ENCODE assay signal across 35 cellular contexts in the genomic region with DNA sequence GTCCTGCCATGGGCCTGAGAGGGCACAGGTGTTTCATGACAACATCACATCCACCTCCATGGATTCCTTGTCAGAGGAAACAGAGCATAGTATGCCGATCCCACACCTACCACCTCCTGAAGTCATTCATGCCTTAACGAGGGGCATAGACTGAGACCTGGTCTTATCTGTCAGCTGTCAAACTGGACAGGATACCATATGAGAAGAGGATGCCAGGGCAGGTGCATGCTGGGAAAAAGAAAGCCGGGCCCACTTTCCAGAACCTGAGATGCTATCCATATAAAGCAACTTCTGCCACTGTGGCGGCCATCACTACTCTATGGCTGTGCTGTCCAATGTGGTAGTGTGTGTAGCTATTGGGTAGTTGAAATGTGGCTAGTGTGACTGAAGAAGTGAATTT.
DNase-seq lines count a peak whose midpoint lies in the region; ATAC-seq, FAIRE-seq and TF ChIP-seq lines count a peak whose summit lies in the region.
"Had no signal": no experiment of that assay in that cellular context is flagged by ENCODE, and none has a peak within 500 bp of the region (broad histone marks: within the 10 kb centered on the region; RNA-seq: fewer than 3 reads in every experiment).

No MANE protein-coding gene starts in this region.

- H3K9me3 Mint-ChIP-seq in activated CD8-positive, alpha-beta memory T cell treated with anti-CD3 and anti-CD28 coated beads, Interleukin-2, amount 10 ng/mL, durations not matched to agents 7 days and 5 days (ENCODE audit: low read depth): no peaks in the 10 kb centered on the region
- H3K9me3 Mint-ChIP-seq: CD4-positive, alpha-beta memory T cell; CD4-positive, alpha-beta T cell; CD4-positive, CD25-positive, alpha-beta regulatory T cell; CD8-positive, alpha-beta memory T cell; CD8-positive, alpha-beta T cell had no signal

- TF ChIP-seq EP300 in K562 (IDR thresholded peaks at IDR 0.05; ENCODE audit: low read length) (no peak), esophagus muscularis mucosa (IDR thresholded peaks at IDR 0.05) (no peak)

- in situ Hi-C loops in K562 (cut with MboI): no loop called here

- no peak for TF ChIP-seq CTCF in K562 (IDR thresholded peaks at IDR 0.05 in 2 of 3, conservative IDR thresholded peaks at IDR 0.05 in 1 of 3; ENCODE audit: insufficient read depth in 2 of 3, low read depth in 1 of 3, low read length in 3 of 3)
- TF ChIP-seq CTCF in esophagus muscularis mucosa (IDR thresholded peaks at IDR 0.05): no peak

- H3K4me3 Mint-ChIP-seq in activated CD8-positive, alpha-beta memory T cell treated with anti-CD3 and anti-CD28 coated beads, Interleukin-2, amount 10 ng/mL, durations not matched to agents 7 days and 5 days: no peak overlapping the region
- H3K4me3 Mint-ChIP-seq: B cell; CD14-positive monocyte; CD4-positive, alpha-beta T cell; CD4-positive, CD25-positive, alpha-beta regulatory T cell; CD8-positive, alpha-beta memory T cell; CD8-positive, alpha-beta T cell had no signal

- H3K4me3 ChIP-seq in K562: no peak overlapping the region
- no peak overlapping the region for H3K4me3 ChIP-seq in esophagus muscularis mucosa
- H3K4me3 ChIP-seq: A549; BLaER1; BLaER1 treated with 17β-estradiol and CSF1 and Interleukin-3, amounts not matched to agents 10 nM and 100 nM had no signal

- H3K4me1 ChIP-seq in K562 (replicated peaks in 1 of 2; ENCODE audit: control insufficient read depth in 2 of 2, insufficient read depth in 2 of 2, low read length in 2 of 2) (no peaks in the 10 kb centered on the region), esophagus muscularis mucosa (peaks cover 0 to 15% (median 0%) of the 10 kb centered on the region in 4 donors)
- H3K4me1 ChIP-seq: Caco-2 had no signal

- TF ChIP-seq POLR2A in K562 (conservative IDR thresholded peaks at IDR 0.05) (no peak), esophagus muscularis mucosa (IDR thresholded peaks at IDR 0.05; ENCODE audit: low read depth) (no peak)

- no peaks in the 10 kb centered on the region for H3K36me3 Mint-ChIP-seq in activated CD8-positive, alpha-beta memory T cell treated with anti-CD3 and anti-CD28 coated beads, Interleukin-2, amount 10 ng/mL, durations not matched to agents 7 days and 5 days
- H3K36me3 Mint-ChIP-seq: CD14-positive monocyte; CD4-positive, alpha-beta memory T cell; CD4-positive, CD25-positive, alpha-beta regulatory T cell; CD8-positive, alpha-beta memory T cell; CD8-positive, alpha-beta T cell had no signal

- intact Hi-C loops in K562 (cut with micrococcal nuclease) (no loop called here), esophagus muscularis mucosa (cut with DNase I) (no loop called here)

- H3K27me3 ChIP-seq in K562 (ENCODE audit: control insufficient read depth in 2 of 2, insufficient read depth in 2 of 2, low read length in 2 of 2): peaks cover 0 to 3% of the 10 kb centered on the region in 2 experiments; a peak in 3 of 5 replicates
- H3K27me3 ChIP-seq in esophagus muscularis mucosa: no peaks in the 10 kb centered on the region
- H3K27me3 ChIP-seq: BE2C; BLaER1; BLaER1 treated with 17β-estradiol and CSF1 and Interleukin-3, amounts not matched to agents 10 nM and 100 nM had no signal

- H3K9me3 ChIP-seq in K562 (replicated peaks; ENCODE audit: control insufficient read depth, insufficient read depth, low read depth, low read length) (no peaks in the 10 kb centered on the region), esophagus muscularis mucosa (no peaks in the 10 kb centered on the region)
- H3K9me3 ChIP-seq: A549, BE2C, Caco-2 had no signal

- 0% methylated on average over 4 of the region's 4 CpGs for WGBS in K562 (ENCODE audit: insufficient coverage, low coverage, missing lambda C conversion rate)
- 84% methylated on average over 4 of the region's 4 CpGs for WGBS in esophagus muscularis mucosa

- peak; percentile 31 for DNase-seq in activated CD8-positive, alpha-beta memory T cell treated with anti-CD3 and anti-CD28 coated beads, Interleukin-2, amount 10 ng/mL, durations not matched to agents 7 days and 5 days
- no peak for DNase-seq in activated CD8-positive, alpha-beta memory T cell treated with anti-CD3 and anti-CD28 coated beads for 24 hours
- DNase-seq in K562 (ENCODE audit: extremely low read depth in 1 of 4, low spot score in 3 of 4): no peak
- peak; percentile 60 for DNase-seq in esophagus muscularis mucosa (ENCODE audit: extremely low spot score)
- DNase-seq in stimulated activated CD4-positive, alpha-beta T cell treated with anti-CD3 and anti-CD28 coated beads, Interleukin-4, amount 100 ng/mL, for 4 hours: no peak
- DNase-seq: 8988T; ACHN; AML-193; BE2C; C1 segment of cervical spinal cord; Caco-2; Calu3; CD4-positive, alpha-beta memory T cell; CD4-positive, alpha-beta T cell; CD4-positive, CD25-positive, alpha-beta regulatory T cell; CD8-positive, alpha-beta memory T cell; CD8-positive, alpha-beta T cell; COR-L47; DMS 273 treated with DMSO at 0.1 percent for 48 hours; DMS153; DMS53; DMS79; DMS79 treated with DMSO at 0.1 percent for 48 hours; DND-41; EL had no signal

- no peak for ATAC-seq in activated CD8-positive, alpha-beta memory T cell treated with anti-CD3 and anti-CD28 coated beads, Interleukin-2, amount 10 ng/mL, durations not matched to agents 7 days and 5 days
- ATAC-seq in K562 (no peak), HG03521 (IDR thresholded peaks at IDR 0.05; ENCODE audit: unreplicated experiment) (no peak)
- ATAC-seq: A549; CD8-positive, alpha-beta T cell had no signal

- no peak overlapping the region for H2AFZ ChIP-seq in K562 (ENCODE audit: low read depth, low read length)

- no peak overlapping the region for H3K27ac ChIP-seq in K562 (ENCODE audit: extremely low read depth, low read depth, low read length)
- H3K27ac ChIP-seq in esophagus muscularis mucosa (replicated peaks in 1 of 4): no peak overlapping the region
- H3K27ac ChIP-seq: 22Rv1; A549; BLaER1; BLaER1 treated with 17β-estradiol and CSF1 and Interleukin-3, amounts not matched to agents 10 nM and 100 nM; C4-2B had no signal

- no peaks in the 10 kb centered on the region for H3K4me1 Mint-ChIP-seq in activated CD8-positive, alpha-beta memory T cell treated with anti-CD3 and anti-CD28 coated beads, Interleukin-2, amount 10 ng/mL, durations not matched to agents 7 days and 5 days
- H3K4me1 Mint-ChIP-seq: B cell; CD14-positive monocyte; CD4-positive, alpha-beta memory T cell; CD4-positive, CD25-positive, alpha-beta regulatory T cell; CD8-positive, alpha-beta memory T cell had no signal

- H4K20me1 ChIP-seq in K562 (replicated peaks; ENCODE audit: control insufficient read depth, insufficient read depth, low read length): no peaks in the 10 kb centered on the region
- H4K20me1 ChIP-seq: BLaER1; BLaER1 treated with 17β-estradiol and CSF1 and Interleukin-3, amounts not matched to agents 10 nM and 100 nM had no signal

- CTCF ChIA-PET in activated CD8-positive, alpha-beta memory T cell treated with anti-CD3 and anti-CD28 coated beads, Interleukin-2, amount 10 ng/mL, durations not matched to agents 7 days and 5 days (lab: Charles Lee): no interaction called here
- CTCF ChIA-PET in K562 (lab: Yijun Ruan, JAX; ENCODE audit: low intra/inter-chr PET ratio): no interaction called here

- H3K36me3 ChIP-seq in K562 (ENCODE audit: control insufficient read depth, insufficient read depth, low read length): no peaks in the 10 kb centered on the region
- no peaks in the 10 kb centered on the region for H3K36me3 ChIP-seq in esophagus muscularis mucosa
- H3K36me3 ChIP-seq: BE2C, BLaER1 had no signal

- POLR2A ChIA-PET in K562 (lab: Yijun Ruan, JAX): no interaction called here

- H3K79me2 ChIP-seq in K562 (ENCODE audit: control insufficient read depth, insufficient read depth, low read length): no peaks in the 10 kb centered on the region

- no peak overlapping the region for H3K4me2 ChIP-seq in K562 (ENCODE audit: insufficient read depth, low read length)
- H3K4me2 ChIP-seq: A549; BLaER1; BLaER1 treated with 17β-estradiol and CSF1 and Interleukin-3, amounts not matched to agents 10 nM and 100 nM had no signal

- TF ChIP-seq RAD21 in K562 (CRISPR knock-in tag; conservative IDR thresholded peaks at IDR 0.05 in 1 of 2, IDR thresholded peaks at IDR 0.05 in 1 of 2): no peak

- no peak overlapping the region for H3K9ac ChIP-seq in K562 (ENCODE audit: insufficient read depth in 1 of 2, low read depth in 2 of 2, low read length in 2 of 2)
- H3K9ac ChIP-seq: BLaER1; BLaER1 treated with 17β-estradiol and CSF1 and Interleukin-3, amounts not matched to agents 10 nM and 100 nM had no signal

- peak; percentile 11 for FAIRE-seq in K562 (lab: Jason Lieb, UNC)
- FAIRE-seq: A204.1, A549, D721Med had no signal

- BruUV-seq in K562 (replicated peaks; lab: Mats Ljungman, UMichigan): no TSS peak

- no peaks in the 10 kb centered on the region for H3K9me1 ChIP-seq in K562 (ENCODE audit: control insufficient read depth, insufficient read depth, low read length)

- H3K27ac Mint-ChIP-seq in activated CD8-positive, alpha-beta memory T cell treated with anti-CD3 and anti-CD28 coated beads, Interleukin-2, amount 10 ng/mL, durations not matched to agents 7 days and 5 days: no peak overlapping the region
- H3K27ac Mint-ChIP-seq: B cell; CD14-positive monocyte; CD4-positive, alpha-beta memory T cell; CD4-positive, alpha-beta T cell; CD4-positive, CD25-positive, alpha-beta regulatory T cell; CD8-positive, alpha-beta memory T cell; CD8-positive, alpha-beta T cell had no signal

- H3K27me3 Mint-ChIP-seq in activated CD8-positive, alpha-beta memory T cell treated with anti-CD3 and anti-CD28 coated beads, Interleukin-2, amount 10 ng/mL, durations not matched to agents 7 days and 5 days: peaks cover under 1% of the 10 kb centered on the region
- H3K27me3 Mint-ChIP-seq: B cell; CD4-positive, alpha-beta T cell; CD4-positive, CD25-positive, alpha-beta regulatory T cell had no signal

TF ChIP-seq in K562, 482 proteins besides CTCF, POLR2A, EP300 and RAD21 (continues in another document):
- no peak for TF ChIP-seq TEAD2 (tag; IDR thresholded peaks at IDR 0.05)
- no peak for TF ChIP-seq MAZ (CRISPR knock-in tag; conservative IDR thresholded peaks at IDR 0.05 in 1 of 2, IDR thresholded peaks at IDR 0.05 in 1 of 2)
- TF ChIP-seq SMAD3 (CRISPR knock-in tag; conservative IDR thresholded peaks at IDR 0.05): no peak
- no peak for TF ChIP-seq ZNF586 (CRISPR knock-in tag; conservative IDR thresholded peaks at IDR 0.05)
- TF ChIP-seq BDP1 (IDR thresholded peaks at IDR 0.05; ENCODE audit: insufficient read depth, insufficient read length): no peak
- TF ChIP-seq, protein P1, sequence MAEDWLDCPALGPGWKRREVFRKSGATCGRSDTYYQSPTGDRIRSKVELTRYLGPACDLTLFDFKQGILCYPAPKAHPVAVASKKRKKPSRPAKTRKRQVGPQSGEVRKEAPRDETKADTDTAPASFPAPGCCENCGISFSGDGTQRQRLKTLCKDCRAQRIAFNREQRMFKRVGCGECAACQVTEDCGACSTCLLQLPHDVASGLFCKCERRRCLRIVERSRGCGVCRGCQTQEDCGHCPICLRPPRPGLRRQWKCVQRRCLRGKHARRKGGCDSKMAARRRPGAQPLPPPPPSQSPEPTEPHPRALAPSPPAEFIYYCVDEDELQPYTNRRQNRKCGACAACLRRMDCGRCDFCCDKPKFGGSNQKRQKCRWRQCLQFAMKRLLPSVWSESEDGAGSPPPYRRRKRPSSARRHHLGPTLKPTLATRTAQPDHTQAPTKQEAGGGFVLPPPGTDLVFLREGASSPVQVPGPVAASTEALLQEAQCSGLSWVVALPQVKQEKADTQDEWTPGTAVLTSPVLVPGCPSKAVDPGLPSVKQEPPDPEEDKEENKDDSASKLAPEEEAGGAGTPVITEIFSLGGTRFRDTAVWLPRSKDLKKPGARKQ (CRISPR knock-in tag; IDR thresholded peaks at IDR 0.05): no peak

Comparison
In these comparisons a context has a peak if more than half of its experiments do, and no peak if none do; other contexts are left out.
1. DNase-seq: peak in activated CD8-positive, alpha-beta memory T cell treated with anti-CD3 and anti-CD28 coated beads, Interleukin-2, amount 10 ng/mL, durations not matched to agents 7 days and 5 days (single experiment) and esophagus muscularis mucosa (single experiment); none in activated CD8-positive, alpha-beta memory T cell treated with anti-CD3 and anti-CD28 coated beads for 24 hours (single experiment), K562 (0 of 4) and stimulated activated CD4-positive, alpha-beta T cell treated with anti-CD3 and anti-CD28 coated beads, Interleukin-4, amount 100 ng/mL, for 4 hours (0 of 2).